ENCODE assay signal across 31 cellular contexts in genomic region chr12:50285253-50285652, GRCh38.
"Had no signal": no experiment of that assay in that cellular context is flagged by ENCODE, and none has a peak within 500 bp of the region (broad histone marks: within the 10 kb centered on the region; RNA-seq: fewer than 3 reads in every experiment).

No MANE protein-coding gene starts in this region.

- ATAC-seq: foreskin keratinocyte; heart left ventricle; pancreas; stimulated activated naive B cell treated with anti-CD40 and anti-IgM and Interleukin-4, amounts not matched to agents 10 μg/mL and 1 μg/mL and 100 μg/mL, for 72 hours; upper lobe of right lung had no signal

- H3K4me3 ChIP-seq: esophagus muscularis mucosa, prostate gland, smooth muscle cell, thyroid gland, upper lobe of right lung had no signal

- H3K27ac Mint-ChIP-seq: activated CD4-positive, alpha-beta memory T cell treated with anti-CD3 and anti-CD28 coated beads for 36 hours; activated naive CD4-positive, alpha-beta T cell treated with anti-CD3 and anti-CD28 coated beads for 36 hours; activated naive CD8-positive, alpha-beta T cell treated with anti-CD3 and anti-CD28 coated beads, Interleukin-2, amount 10 ng/mL, durations not matched to agents 7 days and 5 days; activated T-helper 1 cell treated with anti-CD3 and anti-CD28 coated beads, Interleukin-12 subunit alpha, Interleukin-12 subunit beta, Interleukin-2, Interleukin-4 antibody, amounts not matched to agents 30 ng/mL and 10 ng/mL and 1 ng/mL, durations not matched to agents 14 hours and 24 hours and 36 hours; dendritic cell treated with granulocyte-macrophage colony-stimulating factor and Interleukin-4, amounts not matched to agents 40 ng/mL and 50 ng/mL, for 4 days; stimulated activated naive B cell treated with anti-CD40 and anti-IgM and Interleukin-4, amounts not matched to agents 10 μg/mL and 1 μg/mL and 100 μg/mL, for 72 hours had no signal

- H3K27ac ChIP-seq: esophagus muscularis mucosa, foreskin keratinocyte, heart left ventricle, pancreas, prostate gland, thyroid gland, upper lobe of right lung, VCaP had no signal

- FAIRE-seq: astrocyte, pancreas, TTC549 had no signal

- H3K9me3 Mint-ChIP-seq: activated CD4-positive, alpha-beta memory T cell treated with anti-CD3 and anti-CD28 coated beads for 36 hours; activated naive CD4-positive, alpha-beta T cell treated with anti-CD3 and anti-CD28 coated beads for 36 hours; activated naive CD8-positive, alpha-beta T cell treated with anti-CD3 and anti-CD28 coated beads, Interleukin-2, amount 10 ng/mL, durations not matched to agents 7 days and 5 days; activated T-helper 1 cell treated with anti-CD3 and anti-CD28 coated beads, Interleukin-12 subunit alpha, Interleukin-12 subunit beta, Interleukin-2, Interleukin-4 antibody, amounts not matched to agents 30 ng/mL and 10 ng/mL and 1 ng/mL, durations not matched to agents 14 hours and 24 hours and 36 hours; dendritic cell treated with granulocyte-macrophage colony-stimulating factor and Interleukin-4, amounts not matched to agents 40 ng/mL and 50 ng/mL, for 4 days; mesothelial cell of epicardium; naive B cell; stimulated activated naive B cell treated with anti-CD40 and anti-IgM and Interleukin-4, amounts not matched to agents 10 μg/mL and 1 μg/mL and 100 μg/mL, for 72 hours had no signal

- H3K9me3 ChIP-seq: esophagus muscularis mucosa, heart left ventricle, pancreas, prostate gland, stomach, thyroid gland, upper lobe of right lung had no signal

- H3K27me3 ChIP-seq: esophagus muscularis mucosa, foreskin keratinocyte, heart left ventricle, pancreas, stomach, thyroid gland, upper lobe of right lung had no signal

- DNase-seq: activated CD4-positive, alpha-beta memory T cell treated with anti-CD3 and anti-CD28 coated beads for 36 hours; activated CD4-positive, alpha-beta T cell treated with anti-CD3 and anti-CD28 coated beads for 48 hours; activated CD8-positive, alpha-beta memory T cell treated with anti-CD3 and anti-CD28 coated beads, Interleukin-2, amount 50 U/mL, for 4 hours; activated effector memory CD4-positive, alpha-beta T cell treated with anti-CD3 and anti-CD28 coated beads, Interleukin-2, amount 50 U/mL, for 16 hours; activated naive CD4-positive, alpha-beta T cell treated with anti-CD3 and anti-CD28 coated beads for 36 hours; activated naive CD8-positive, alpha-beta T cell treated with anti-CD3 and anti-CD28 coated beads, Interleukin-2, amount 10 ng/mL, durations not matched to agents 7 days and 5 days; activated T-cell treated with anti-CD3 and anti-CD28 coated beads, Interleukin-2, amount 50 U/mL, for 1 hour; amniotic stem cell; caudate nucleus; foreskin keratinocyte; heart left ventricle; hypothalamus; naive B cell; nucleus accumbens; pancreas; stimulated activated CD4-positive, alpha-beta T cell treated with anti-CD3 and anti-CD28 coated beads, Interleukin-15, amount 100 ng/mL, for 24 hours; stimulated activated CD4-positive, alpha-beta T cell treated with anti-CD3 and anti-CD28 coated beads, Interleukin-2, amount 100 ng/mL, for 24 hours; stimulated activated naive B cell treated with anti-CD40 and anti-IgM and Interleukin-4, amounts not matched to agents 10 μg/mL and 1 μg/mL and 100 μg/mL, for 72 hours; stomach; T-helper 9 cell; thyroid gland; upper lobe of right lung had no signal

- H3K36me3 ChIP-seq: esophagus muscularis mucosa, heart left ventricle, pancreas, prostate gland, stomach, thyroid gland, upper lobe of right lung had no signal

- H3K27me3 Mint-ChIP-seq: activated CD4-positive, alpha-beta memory T cell treated with anti-CD3 and anti-CD28 coated beads for 36 hours; stimulated activated naive B cell treated with anti-CD40 and anti-IgM and Interleukin-4, amounts not matched to agents 10 μg/mL and 1 μg/mL and 100 μg/mL, for 72 hours had no signal

- H3K4me2 ChIP-seq: smooth muscle cell had no signal

- H3K4me3 Mint-ChIP-seq: dendritic cell treated with granulocyte-macrophage colony-stimulating factor and Interleukin-4, amounts not matched to agents 40 ng/mL and 50 ng/mL, for 4 days; mesothelial cell of epicardium; stimulated activated naive B cell treated with anti-CD40 and anti-IgM and Interleukin-4, amounts not matched to agents 10 μg/mL and 1 μg/mL and 100 μg/mL, for 72 hours had no signal

- H3K36me3 Mint-ChIP-seq: activated CD4-positive, alpha-beta memory T cell treated with anti-CD3 and anti-CD28 coated beads for 36 hours; naive B cell had no signal

- H3K4me1 ChIP-seq: foreskin keratinocyte, prostate gland had no signal
